In the genomic region with DNA sequence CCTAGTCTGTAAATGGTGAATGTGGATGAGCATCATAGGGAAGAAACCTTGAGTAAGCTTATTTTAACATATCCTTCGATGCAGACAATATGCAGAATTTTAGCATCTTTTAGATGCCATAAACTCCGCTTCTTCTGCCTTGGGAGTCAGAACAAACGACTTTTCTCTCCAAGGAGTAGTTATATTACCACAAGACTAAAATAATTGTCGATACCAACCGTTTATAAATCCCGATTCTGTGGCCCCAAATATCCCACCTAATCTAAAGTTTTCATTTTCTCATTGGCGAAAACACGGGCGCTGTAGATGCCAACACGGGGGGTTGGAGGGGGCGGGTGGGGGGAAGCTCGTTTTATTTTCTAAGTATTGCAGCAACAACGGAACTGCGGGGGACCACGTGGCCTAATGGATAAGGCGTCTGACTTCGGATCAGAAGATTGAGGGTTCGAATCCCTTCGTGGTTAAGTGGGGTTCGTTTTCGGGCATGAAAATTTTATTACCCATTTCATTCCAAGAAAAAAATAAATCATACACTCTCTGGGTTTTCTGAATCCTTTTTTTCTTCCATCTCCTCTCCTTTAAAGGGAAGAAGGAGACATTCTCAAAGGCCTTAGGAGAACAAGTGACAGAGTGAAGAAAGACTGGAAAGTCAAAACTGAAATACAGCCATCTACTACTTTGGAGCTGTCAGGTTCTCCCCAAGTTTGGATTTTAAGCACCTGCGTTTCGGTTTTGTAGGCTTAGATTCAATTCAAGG, we compare ENCODE assay signal across 12 cellular contexts.
DNase-seq lines count a peak whose midpoint lies in the region; ATAC-seq and TF ChIP-seq lines count a peak whose summit lies in the region.
"Had no signal": no experiment of that assay in that cellular context is flagged by ENCODE, and none has a peak within 500 bp of the region (broad histone marks: within the 10 kb centered on the region; RNA-seq: fewer than 3 reads in every experiment).

No MANE protein-coding gene starts in this region.

- ATAC-seq in GM19035 (IDR thresholded peaks at IDR 0.05; ENCODE audit: unreplicated experiment) (no peak), GM19395 (IDR thresholded peaks at IDR 0.05; ENCODE audit: unreplicated experiment) (no peak)
- ATAC-seq: Right ventricle myocardium inferior had no signal

- H3K4me3 ChIP-seq in BE2C (ENCODE audit: low read depth, low read length) = peak overlapping the region; percentile 86
- peak overlapping the region; percentile 37 for H3K4me3 ChIP-seq in HFF-Myc (replicated peaks; ENCODE audit: low read depth, low read length)
- peak overlapping the region; percentile 11 for H3K4me3 ChIP-seq in astrocyte of the spinal cord (ENCODE audit: low read depth, low read length)
- peak overlapping the region; percentile 90 for H3K4me3 ChIP-seq in iPS-18a (ENCODE audit: low read length)
- no peak overlapping the region for H3K4me3 ChIP-seq in uterus

- H3K36me3 ChIP-seq in BE2C = no peaks in the 10 kb centered on the region
- H3K36me3 ChIP-seq in iPS-18a (ENCODE audit: control insufficient read depth, low read depth, low read length) = no peaks in the 10 kb centered on the region
- no peaks in the 10 kb centered on the region for H3K36me3 ChIP-seq in uterus

- intact Hi-C loops in uterus (cut with DNase I; ENCODE audit: low total_unique reads) = no loop called here

- H3K27me3 ChIP-seq in BE2C (peaks cover 2% of the 10 kb centered on the region; the same call in 1 of the 2 replicates), iPS-18a (ENCODE audit: control insufficient read depth, insufficient read depth, low read length) (no peaks in the 10 kb centered on the region), uterus (peaks cover 0 to 9% of the 10 kb centered on the region in 2 donors)

- no peaks in the 10 kb centered on the region for H3K9me3 ChIP-seq in BE2C
- no peaks in the 10 kb centered on the region for H3K9me3 ChIP-seq in iPS-18a (ENCODE audit: control insufficient read depth, low read depth, low read length)
- H3K9me3 ChIP-seq in uterus = no peaks in the 10 kb centered on the region

- H3K27ac ChIP-seq in iPS-18a (ENCODE audit: low read length) = no peak overlapping the region
- H3K27ac ChIP-seq in uterus = no peak overlapping the region

- H3K4me1 ChIP-seq in BE2C (peaks cover 4% of the 10 kb centered on the region; the same call in 1 of the 2 replicates), iPS-18a (ENCODE audit: control insufficient read depth, low read depth, low read length) (no peaks in the 10 kb centered on the region), uterus (no peaks in the 10 kb centered on the region)

- peak overlapping the region; percentile 40 for H3K9ac ChIP-seq in iPS-18a (ENCODE audit: low read length)

- in situ Hi-C loops in astrocyte of the spinal cord (cut with HindIII; ENCODE audit: low sequenced_read_pairs) = no loop called here

- TF ChIP-seq CTCF in BE2C (IDR thresholded peaks at IDR 0.05; ENCODE audit: low read depth, low read length) (no peak), HFF-Myc (IDR thresholded peaks at IDR 0.05; ENCODE audit: low read depth, low read length, missing control alignments) (no peak), astrocyte of the spinal cord (IDR thresholded peaks at IDR 0.05; ENCODE audit: low read depth, low read length) (no peak), uterus (IDR thresholded peaks at IDR 0.05) (no peak)

- DNase-seq in BE2C = peak; percentile 53
- DNase-seq in HFF-Myc (ENCODE audit: extremely low read depth, low read depth) = no peak
- no peak for DNase-seq in astrocyte of the spinal cord (ENCODE audit: low read depth, low spot score)
- no peak for DNase-seq in uterus
- DNase-seq in midbrain (lab: John Stamatoyannopoulos, UW) = no peak
- DNase-seq: activated CD4-positive, alpha-beta T cell treated with anti-CD3 and anti-CD28 coated beads, Interleukin-2, amount 50 U/mL, for 4 hours; occipital lobe; small intestine had no signal

- no peak for TF ChIP-seq POLR2A in uterus (IDR thresholded peaks at IDR 0.05)

Comparison
In these comparisons a context has a peak if more than half of its experiments do, and no peak if none do; other contexts are left out.
1. H3K4me3 ChIP-seq: peak in BE2C (single experiment), HFF-Myc (single experiment), astrocyte of the spinal cord (single experiment) and iPS-18a (single experiment); none in uterus (0 of 2).